In the genomic region with DNA sequence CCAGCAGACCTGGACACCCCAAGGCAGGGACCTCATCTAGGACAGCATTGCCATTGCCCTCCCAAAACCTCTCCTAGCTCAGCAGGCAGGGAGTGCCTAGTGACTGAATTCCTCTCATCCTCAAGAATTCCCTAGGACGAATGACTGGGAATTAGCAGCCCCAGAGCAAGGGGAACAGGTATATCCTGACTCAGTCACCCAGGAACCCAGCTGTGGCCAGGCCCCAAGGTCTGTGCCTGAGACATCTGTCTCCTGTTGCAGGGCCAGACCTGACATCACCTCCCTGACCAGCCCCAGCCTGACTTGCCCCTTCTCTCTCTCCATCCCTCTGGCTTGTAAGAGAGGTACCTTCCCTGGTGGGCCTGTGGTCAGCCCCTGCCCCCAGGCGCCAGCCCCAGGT, we compare ENCODE assay signal across 17 cellular contexts. TPM values are rescaled to one million over a fixed set of nuclear protein-coding genes. Genes with fewer than 3 reads are reported as not detected.
A peak's percentile ranks its signal among the peaks of the same experiment; 100 is the strongest.
DNase-seq lines count a peak whose midpoint lies in the region; ATAC-seq, FAIRE-seq and TF ChIP-seq lines count a peak whose summit lies in the region.
"Had no signal": no experiment of that assay in that cellular context is flagged by ENCODE, and none has a peak within 500 bp of the region (broad histone marks: within the 10 kb centered on the region; RNA-seq: fewer than 3 reads in every experiment).

No MANE protein-coding gene starts in this region.

- 67% methylated on average over 2 of the region's 2 CpGs; no CpG with 5 or more reads in 1 of the 2 experiments for WGBS in H1 (ENCODE audit: extremely low coverage in 1 of 2, insufficient coverage in 1 of 2, insufficient read length in 1 of 2, insufficient replicate concordance in 2 of 2, low coverage in 1 of 2, low lambda C conversion rate in 2 of 2, missing lambda C conversion rate in 1 of 2), 2 experiments

- H3K23me2 ChIP-seq in H1 (ENCODE audit: low read depth, low read length): no peaks in the 10 kb centered on the region; the same call in 1 of the 2 replicates

- H3K23ac ChIP-seq in H1 (ENCODE audit: insufficient read length): no peak overlapping the region

- H3K4me1 ChIP-seq in MM.1S (ENCODE audit: low read length) (peaks cover 71% of the 10 kb centered on the region), H1 (replicated peaks in 1 of 4; ENCODE audit: control insufficient read depth in 3 of 4, insufficient read depth in 4 of 4, low read length in 3 of 4) (peaks cover 2 to 11% (median 8%) of the 10 kb centered on the region in 4 experiments), osteoblast (ENCODE audit: insufficient read depth, low read length) (peaks cover 29% of the 10 kb centered on the region)

- H2BK120ac ChIP-seq in H1 (replicated peaks; ENCODE audit: low read depth, low read length): no peak overlapping the region

- no peaks in the 10 kb centered on the region for H4K20me1 ChIP-seq in MM.1S (ENCODE audit: insufficient read depth, low read length)
- peaks cover 0 to 7% of the 10 kb centered on the region in 2 experiments for H4K20me1 ChIP-seq in H1 (replicated peaks in 1 of 2; ENCODE audit: control insufficient read depth in 1 of 2, insufficient read depth in 2 of 2, low read length in 2 of 2)
- peaks cover 45% of the 10 kb centered on the region for H4K20me1 ChIP-seq in osteoblast (ENCODE audit: insufficient read depth, low read length)

- H3K36me3 ChIP-seq in MM.1S (replicated peaks; ENCODE audit: insufficient read depth, low read length) (no peaks in the 10 kb centered on the region), H1 (ENCODE audit: control insufficient read depth in 2 of 4, insufficient read depth in 4 of 4, low read length in 3 of 4) (peaks cover 0 to 5% (median 0%) of the 10 kb centered on the region in 4 experiments; a peak in 1 of 8 replicates), osteoblast (ENCODE audit: insufficient read depth, low read length) (no peaks in the 10 kb centered on the region)

- H3K18ac ChIP-seq in H1 (ENCODE audit: extremely low read depth, low read length): no peak overlapping the region

- H3K27me3 ChIP-seq in MM.1S (replicated peaks; ENCODE audit: insufficient read depth, low read length): no peaks in the 10 kb centered on the region
- no peaks in the 10 kb centered on the region for H3K27me3 ChIP-seq in H1 (replicated peaks in 1 of 4; ENCODE audit: control insufficient read depth in 3 of 4, extremely low read depth in 1 of 4, insufficient read depth in 3 of 4, low read length in 3 of 4)
- no peaks in the 10 kb centered on the region for H3K27me3 ChIP-seq in osteoblast (ENCODE audit: insufficient read depth, low read length)
- H3K27me3 ChIP-seq: hepatocyte, SJSA1 had no signal

- TF ChIP-seq RAD21 in H1 (IDR thresholded peaks at IDR 0.05 in 1 of 2, conservative IDR thresholded peaks at IDR 0.05 in 1 of 2; ENCODE audit: low read depth in 2 of 2, low read length in 2 of 2): no peak

- no peak overlapping the region for H3K14ac ChIP-seq in H1 (ENCODE audit: insufficient read length)

- intact Hi-C loops in activated CD4-positive, alpha-beta memory T cell treated with anti-CD3 and anti-CD28 coated beads for 36 hours (cut with micrococcal nuclease): no loop called here

- CTCF ChIA-PET in activated CD4-positive, alpha-beta memory T cell treated with anti-CD3 and anti-CD28 coated beads for 36 hours (lab: Charles Lee): interaction anchor here (0.6 kb wide), 2 partner anchors 280 to 1021 kb away, joined by 3 to 5 read pairs; no protein-coding TSS in a partner anchor
- CTCF ChIA-PET in activated CD4-positive, alpha-beta memory T cell treated with anti-CD3 and anti-CD28 coated beads, Interleukin-2, amount 10 ng/mL, durations not matched to agents 7 days and 5 days (lab: Charles Lee): no interaction called here
- CTCF ChIA-PET in H1 (lab: Charles Lee; ENCODE audit: partially characterized antibody): interaction anchor here (0.6 to 4.1 kb wide), 3 partner anchors 11 to 35 kb away, joined by 3 to 32 read pairs (median 3); no protein-coding TSS in a partner anchor

- no peak overlapping the region for H2AFZ ChIP-seq in MM.1S (ENCODE audit: low read length)
- H2AFZ ChIP-seq in H1 (ENCODE audit: low read length): no peak overlapping the region
- no peak overlapping the region for H2AFZ ChIP-seq in osteoblast (ENCODE audit: low read length)
- H2AFZ ChIP-seq: hepatocyte had no signal

- peak overlapping the region; percentile 65 for H3K27ac Mint-ChIP-seq in activated CD4-positive, alpha-beta memory T cell treated with anti-CD3 and anti-CD28 coated beads for 36 hours
- no peak overlapping the region for H3K27ac Mint-ChIP-seq in activated CD4-positive, alpha-beta memory T cell treated with anti-CD3 and anti-CD28 coated beads, Interleukin-2, amount 10 ng/mL, durations not matched to agents 7 days and 5 days

- H3K4me1 Mint-ChIP-seq in activated CD4-positive, alpha-beta memory T cell treated with anti-CD3 and anti-CD28 coated beads for 36 hours (ENCODE audit: low read depth): peaks cover 59% of the 10 kb centered on the region
- peaks cover 35% of the 10 kb centered on the region for H3K4me1 Mint-ChIP-seq in activated CD4-positive, alpha-beta memory T cell treated with anti-CD3 and anti-CD28 coated beads, Interleukin-2, amount 10 ng/mL, durations not matched to agents 7 days and 5 days

- TF ChIP-seq EP300 in H1 (IDR thresholded peaks at IDR 0.05; ENCODE audit: borderline replicate concordance in 1 of 2, low read depth in 2 of 2, low read length in 2 of 2): no peak

- H4K8ac ChIP-seq in H1 (ENCODE audit: extremely low read depth, insufficient read depth, low read length): no peak overlapping the region

- peaks cover 6% of the 10 kb centered on the region; the same call in 1 of the 2 replicates for H3K79me1 ChIP-seq in H1 (ENCODE audit: low read depth, low read length)

- no peak overlapping the region for H2BK15ac ChIP-seq in H1 (ENCODE audit: low read length)

- no peaks in the 10 kb centered on the region for H3K9me3 ChIP-seq in MM.1S (replicated peaks; ENCODE audit: insufficient read depth, low read length)
- no peaks in the 10 kb centered on the region for H3K9me3 ChIP-seq in H1 (ENCODE audit: insufficient read depth in 2 of 2, low read depth in 1 of 2, low read length in 1 of 2)
- H3K9me3 ChIP-seq in osteoblast (ENCODE audit: low read depth, low read length): no peaks in the 10 kb centered on the region
- H3K9me3 ChIP-seq: SJSA1 had no signal

- H3K56ac ChIP-seq in H1 (replicated peaks; ENCODE audit: insufficient read length, low read depth, low read length): no peak overlapping the region

- no peak for TF ChIP-seq POLR2A in H1 (IDR thresholded peaks at IDR 0.05; ENCODE audit: control extremely low read depth in 1 of 2, low read depth in 2 of 2, low read length in 2 of 2)

- no peak overlapping the region for H4K91ac ChIP-seq in H1 (replicated peaks; ENCODE audit: insufficient read length, low read length)

- peaks cover 34% of the 10 kb centered on the region for H3F3A ChIP-seq in MM.1S (ENCODE audit: insufficient read depth, low read length)

- no peak overlapping the region for H2BK12ac ChIP-seq in H1 (ENCODE audit: low read depth, low read length)

- no peak overlapping the region for H4K5ac ChIP-seq in H1 (ENCODE audit: insufficient read length, low read depth, low read length)

- H3K27ac ChIP-seq in MM.1S (ENCODE audit: low read length) (peak overlapping the region; percentile 67; the same call in 1 of the 2 replicates), H1 (ENCODE audit: low read depth, low read length) (no peak overlapping the region), osteoblast (ENCODE audit: low read depth, low read length) (no peak overlapping the region)
- H3K27ac ChIP-seq: hepatocyte, SJSA1 had no signal

- no peak for ATAC-seq in GM18502 (IDR thresholded peaks at IDR 0.05; ENCODE audit: poor library complexity, unreplicated experiment)
- ATAC-seq: esophagus mucosa, left lobe of liver had no signal

- H3K4me2 ChIP-seq in MM.1S (ENCODE audit: low read depth, low read length): peak overlapping the region; percentile 21; the same call in 1 of the 2 replicates
- no peak overlapping the region for H3K4me2 ChIP-seq in H1 (ENCODE audit: insufficient read depth in 1 of 2, low read depth in 2 of 2, low read length in 2 of 2)
- H3K4me2 ChIP-seq in osteoblast (ENCODE audit: insufficient read depth, low read length): no peak overlapping the region
- H3K4me2 ChIP-seq: hepatocyte had no signal

- H3K79me2 ChIP-seq in MM.1S (ENCODE audit: low read length) (peaks cover 36% of the 10 kb centered on the region), H1 (ENCODE audit: control insufficient read depth in 1 of 2, insufficient read depth in 2 of 2, low read length in 2 of 2) (no peaks in the 10 kb centered on the region), osteoblast (ENCODE audit: insufficient read depth, low read length) (peaks cover 10% of the 10 kb centered on the region)

- POLR2A ChIA-PET in activated CD4-positive, alpha-beta memory T cell treated with anti-CD3 and anti-CD28 coated beads for 36 hours (lab: Charles Lee): no interaction called here
- POLR2A ChIA-PET in activated CD4-positive, alpha-beta memory T cell treated with anti-CD3 and anti-CD28 coated beads, Interleukin-2, amount 10 ng/mL, durations not matched to agents 7 days and 5 days (lab: Charles Lee): interaction anchor here (3.6 kb wide), 1 partner anchor 12 kb away, joined by 16 read pairs; no protein-coding TSS in a partner anchor
- POLR2A ChIA-PET in H1 (lab: Charles Lee; ENCODE audit: partially characterized antibody): no interaction called here

- peaks cover 13% of the 10 kb centered on the region for H3K36me3 Mint-ChIP-seq in activated CD4-positive, alpha-beta memory T cell treated with anti-CD3 and anti-CD28 coated beads for 36 hours
- H3K36me3 Mint-ChIP-seq in activated CD4-positive, alpha-beta memory T cell treated with anti-CD3 and anti-CD28 coated beads, Interleukin-2, amount 10 ng/mL, durations not matched to agents 7 days and 5 days (ENCODE audit: low read depth): peaks cover 20% of the 10 kb centered on the region
- H3K36me3 Mint-ChIP-seq: natural killer cell had no signal

- no peak for DNase-seq in activated CD4-positive, alpha-beta memory T cell treated with anti-CD3 and anti-CD28 coated beads for 36 hours
- DNase-seq in activated CD4-positive, alpha-beta memory T cell treated with anti-CD3 and anti-CD28 coated beads, Interleukin-2, amount 10 ng/mL, durations not matched to agents 7 days and 5 days: no peak
- no peak for DNase-seq in MM.1S
- no peak for DNase-seq in H1 (ENCODE audit: low read depth in 1 of 2, low spot score in 2 of 2)
- DNase-seq in osteoblast (ENCODE audit: insufficient read length, low spot score, missing footprints): peak; percentile 53
- DNase-seq in HCEC 1CT: no peak
- DNase-seq in kidney glomerular epithelial cell (lab: John Stamatoyannopoulos, UW): no peak
- DNase-seq: COR-L47, natural killer cell, NCI-H1092 treated with DMSO at 0.1 percent for 48 hours, retina had no signal

- H2BK20ac ChIP-seq in H1 (ENCODE audit: low read length): no peak overlapping the region

- H3K9me2 ChIP-seq in MM.1S (replicated peaks; ENCODE audit: insufficient read depth, low read length): no peaks in the 10 kb centered on the region

- no peaks in the 10 kb centered on the region for H3K9me3 Mint-ChIP-seq in activated CD4-positive, alpha-beta memory T cell treated with anti-CD3 and anti-CD28 coated beads for 36 hours
- no peaks in the 10 kb centered on the region for H3K9me3 Mint-ChIP-seq in activated CD4-positive, alpha-beta memory T cell treated with anti-CD3 and anti-CD28 coated beads, Interleukin-2, amount 10 ng/mL, durations not matched to agents 7 days and 5 days
- H3K9me3 Mint-ChIP-seq: natural killer cell had no signal

- H3K27me3 Mint-ChIP-seq in activated CD4-positive, alpha-beta memory T cell treated with anti-CD3 and anti-CD28 coated beads for 36 hours: no peaks in the 10 kb centered on the region
- no peaks in the 10 kb centered on the region for H3K27me3 Mint-ChIP-seq in activated CD4-positive, alpha-beta memory T cell treated with anti-CD3 and anti-CD28 coated beads, Interleukin-2, amount 10 ng/mL, durations not matched to agents 7 days and 5 days

- no peak overlapping the region for H3K4ac ChIP-seq in H1 (replicated peaks; ENCODE audit: insufficient read length, low read depth, low read length)

- no peak overlapping the region for H2AK5ac ChIP-seq in H1 (ENCODE audit: low read depth, low read length)

- no peak overlapping the region for H3K4me3 ChIP-seq in MM.1S (ENCODE audit: low read length)
- no peak overlapping the region for H3K4me3 ChIP-seq in H1 (ENCODE audit: extremely low read depth in 1 of 4, insufficient read depth in 2 of 4, low read depth in 3 of 4, low read length in 4 of 4)
- H3K4me3 ChIP-seq in osteoblast (ENCODE audit: insufficient read depth, low read length): no peak overlapping the region
- H3K4me3 ChIP-seq: hepatocyte, SJSA1 had no signal

- no peak for FAIRE-seq in H1 (lab: Jason Lieb, UNC)
- FAIRE-seq: A204.1 had no signal

- no peak for TF ChIP-seq CTCF in MM.1S (IDR thresholded peaks at IDR 0.05; ENCODE audit: low read length)
- no peak for TF ChIP-seq CTCF in H1 (IDR thresholded peaks at IDR 0.05; ENCODE audit: control extremely low read depth in 1 of 3, insufficient read depth in 1 of 3, low read depth in 1 of 3, low read length in 3 of 3)
- no peak for TF ChIP-seq CTCF in osteoblast (IDR thresholded peaks at IDR 0.05; ENCODE audit: extremely low read depth, low read depth, low read length)

- no peak overlapping the region for H3K4me3 Mint-ChIP-seq in activated CD4-positive, alpha-beta memory T cell treated with anti-CD3 and anti-CD28 coated beads for 36 hours
- no peak overlapping the region for H3K4me3 Mint-ChIP-seq in activated CD4-positive, alpha-beta memory T cell treated with anti-CD3 and anti-CD28 coated beads, Interleukin-2, amount 10 ng/mL, durations not matched to agents 7 days and 5 days
- H3K4me3 Mint-ChIP-seq: natural killer cell had no signal

- H3K9ac ChIP-seq in MM.1S (ENCODE audit: low read length) (no peak overlapping the region), H1 (replicated peaks in 1 of 4; ENCODE audit: extremely low read depth in 1 of 4, low read depth in 3 of 4, low read length in 3 of 4) (no peak overlapping the region)

- H2BK5ac ChIP-seq in H1 (ENCODE audit: low read depth, low read length): 0 out of 2 replicates have a peak overlapping the region, but pooled peaks have one; percentile 24

RNA-seq across cellular contexts. Expression of gene SUSD2, which starts 39.0 kb away (rescaled TPM):
- total RNA-seq in activated CD4-positive, alpha-beta memory T cell treated with anti-CD3 and anti-CD28 coated beads for 36 hours: under 1 TPM; 0.19 to 0.22 TPM
- total RNA-seq in activated CD4-positive, alpha-beta memory T cell treated with anti-CD3 and anti-CD28 coated beads, Interleukin-2, amount 10 ng/mL, durations not matched to agents 7 days and 5 days: under 1 TPM; 0.23 to 0.63 TPM
- total RNA-seq in H1 (2021; fragmentation: NEBNext Ultra II Directional; extraction: Animal tissue kit (Norgen Biotek cat#: 25700)): 1.5 and 2.0 TPM in 2 replicates
- 4.8 and 5.5 TPM in 2 replicates for polyA plus RNA-seq in H1 (2011; rRNA removed)
- 1.8 TPM for polyA plus RNA-seq in H1 (2011; cell fraction: cytosol; rRNA removed)
- 7.8 TPM for polyA plus RNA-seq in H1 (2011; cell fraction: nucleus; rRNA removed)
- 1.5 to 3.7 TPM (median 2.7 TPM) in 4 replicates for polyA plus RNA-seq in H1 (2012, experiment 1 of 2)
- 1.7 TPM for polyA plus RNA-seq in H1 (2012, experiment 2 of 2)
- 4.0 TPM for polyA plus RNA-seq in H1 (2013, experiment 1 of 2)
- 3.1 TPM for polyA plus RNA-seq in H1 (2013, experiment 2 of 2)
- polyA minus RNA-seq in H1 (2011; rRNA and poly(A)+ RNA removed): 1.9 and 2.0 TPM in 2 replicates
- polyA minus RNA-seq in H1 (2011; cell fraction: cytosol; rRNA and poly(A)+ RNA removed): 1.4 TPM
- 2.1 TPM for polyA minus RNA-seq in H1 (2011; cell fraction: nucleus; rRNA and poly(A)+ RNA removed)
- 0.72 and 2.4 TPM in 2 replicates for total RNA-seq in osteoblast
